In genomic region chr3:45777111-45777752, GRCh38 we compare ENCODE assay signal across 1 cellular context.
TF ChIP-seq lines count a peak whose summit lies in the region.

No MANE protein-coding gene starts in this region.

TF ChIP-seq in IMR-90, 13 proteins besides CTCF, POLR2A, EP300 and RAD21:
- TF ChIP-seq USF2 (IDR thresholded peaks at IDR 0.05; ENCODE audit: low read depth, low read length) = no peak
- no peak for TF ChIP-seq CHD1 (IDR thresholded peaks at IDR 0.05; ENCODE audit: low read depth, low read length)
- TF ChIP-seq SMC3 (IDR thresholded peaks at IDR 0.05; ENCODE audit: low read depth, low read length) = no peak
- TF ChIP-seq FOS (IDR thresholded peaks at IDR 0.05; ENCODE audit: low read depth, low read length) = no peak
- TF ChIP-seq MAFK (IDR thresholded peaks at IDR 0.05; ENCODE audit: low read depth, low read length) = no peak
- no peak for TF ChIP-seq MAZ (IDR thresholded peaks at IDR 0.05; ENCODE audit: borderline replicate concordance, low read depth, low read length)
- TF ChIP-seq BHLHE40 (IDR thresholded peaks at IDR 0.05; ENCODE audit: low read depth, low read length) = no peak
